12 cellular contexts compared by ENCODE assay signal in genomic region chr2:171346723-171347104, GRCh38.
DNase-seq lines count a peak whose midpoint lies in the region; ATAC-seq and TF ChIP-seq lines count a peak whose summit lies in the region.
"Had no signal": no experiment of that assay in that cellular context is flagged by ENCODE, and none has a peak within 500 bp of the region (broad histone marks: within the 10 kb centered on the region; RNA-seq: fewer than 3 reads in every experiment).

No MANE protein-coding gene starts in this region.

- POLR2A ChIA-PET in Panc1 (lab: Charles Lee), result no interaction called here

- TF ChIP-seq CTCF in Panc1 (IDR thresholded peaks at IDR 0.05), result no peak
- TF ChIP-seq CTCF in thoracic aorta (IDR thresholded peaks at IDR 0.05), result no peak

- H3K9me3 ChIP-seq in Panc1 (ENCODE audit: control insufficient read depth, insufficient read depth, low read depth, low read length) (no peaks in the 10 kb centered on the region), thoracic aorta (no peaks in the 10 kb centered on the region)
- H3K9me3 ChIP-seq: adrenal gland had no signal

- no TSS peak for BruUV-seq in Panc1 (replicated peaks; lab: Mats Ljungman, UMichigan)

- intact Hi-C loops in Panc1 (cut with micrococcal nuclease; ENCODE audit: unreplicated experiment), result no loop called here
- intact Hi-C loops in left colon (cut with DNase I, micrococcal nuclease), result no loop called here

- H3K9me3 Mint-ChIP-seq in activated naive CD8-positive, alpha-beta T cell (ENCODE audit: low read depth), result no peaks in the 10 kb centered on the region
- peaks cover 7% of the 10 kb centered on the region for H3K9me3 Mint-ChIP-seq in activated naive CD8-positive, alpha-beta T cell treated with anti-CD3 and anti-CD28 coated beads for 36 hours

- H3K27me3 Mint-ChIP-seq in activated naive CD8-positive, alpha-beta T cell, result no peaks in the 10 kb centered on the region
- H3K27me3 Mint-ChIP-seq in activated naive CD8-positive, alpha-beta T cell treated with anti-CD3 and anti-CD28 coated beads for 36 hours, result no peaks in the 10 kb centered on the region
- H3K27me3 Mint-ChIP-seq: naive thymus-derived CD4-positive, alpha-beta T cell had no signal

- peak overlapping the region; percentile 25; the same call in 1 of the 2 replicates for H3K27ac ChIP-seq in Panc1 (ENCODE audit: low read length)
- H3K27ac ChIP-seq in thoracic aorta, result peak overlapping the region; percentile 62 to 66

- CTCF ChIA-PET in Panc1 (lab: Charles Lee), result no interaction called here

- H3K4me3 Mint-ChIP-seq in activated naive CD8-positive, alpha-beta T cell, result no peak overlapping the region
- H3K4me3 Mint-ChIP-seq in activated naive CD8-positive, alpha-beta T cell treated with anti-CD3 and anti-CD28 coated beads for 36 hours, result no peak overlapping the region
- H3K4me3 Mint-ChIP-seq: naive thymus-derived CD4-positive, alpha-beta T cell had no signal

- in situ Hi-C loops in Panc1 (cut with HindIII; ENCODE audit: low pct_unique_long_range_greater_than_20kb, low sequenced_read_pairs), result no loop called here

- H3K4me3 ChIP-seq in Panc1 (ENCODE audit: low read depth in 2 of 2, low read length in 2 of 2) (no peak overlapping the region), thoracic aorta (no peak overlapping the region)
- H3K4me3 ChIP-seq: adrenal gland, skin epidermis had no signal

- H3K27me3 ChIP-seq in Panc1 (ENCODE audit: control insufficient read depth, insufficient read depth, low read length) (no peaks in the 10 kb centered on the region), thoracic aorta (replicated peaks; ENCODE audit: insufficient read depth) (no peaks in the 10 kb centered on the region)
- H3K27me3 ChIP-seq: adrenal gland had no signal

- peak overlapping the region; percentile 55 for H3K27ac Mint-ChIP-seq in activated naive CD8-positive, alpha-beta T cell
- H3K27ac Mint-ChIP-seq in activated naive CD8-positive, alpha-beta T cell treated with anti-CD3 and anti-CD28 coated beads for 36 hours, result no peak overlapping the region

- H3K4me1 Mint-ChIP-seq in activated naive CD8-positive, alpha-beta T cell (ENCODE audit: low read depth), result peaks cover 11% of the 10 kb centered on the region
- peaks cover 21% of the 10 kb centered on the region for H3K4me1 Mint-ChIP-seq in activated naive CD8-positive, alpha-beta T cell treated with anti-CD3 and anti-CD28 coated beads for 36 hours

- peaks cover 2% of the 10 kb centered on the region for H3K36me3 Mint-ChIP-seq in activated naive CD8-positive, alpha-beta T cell
- H3K36me3 Mint-ChIP-seq in activated naive CD8-positive, alpha-beta T cell treated with anti-CD3 and anti-CD28 coated beads for 36 hours, result peaks cover 11% of the 10 kb centered on the region

- H3K4me1 ChIP-seq in Panc1 (ENCODE audit: control insufficient read depth, insufficient read depth, low read length) (peaks cover 18% of the 10 kb centered on the region), thoracic aorta (ENCODE audit: control insufficient read depth in 1 of 2, low read depth in 2 of 2) (peaks cover 17 to 24% of the 10 kb centered on the region in 2 donors)

- no peak for DNase-seq in activated naive CD8-positive, alpha-beta T cell treated with anti-CD3 and anti-CD28 coated beads for 36 hours
- no peak for DNase-seq in Panc1 (ENCODE audit: low read depth, low spot score)
- no peak for DNase-seq in left colon
- no peak for DNase-seq in thoracic aorta (ENCODE audit: low spot score)
- DNase-seq in T-helper 9 cell, result no peak
- no peak for DNase-seq in NK-92 treated with Interleukin-12 subunit alpha and Interleukin-12 subunit beta, amount 100 ng/mL, for 24 hours (lab: John Stamatoyannopoulos, UW)
- DNase-seq in NCI-H2196 treated with DMSO at 0.1 percent for 48 hours (lab: John Stamatoyannopoulos, UW; ENCODE audit: unreplicated experiment), result no peak
- DNase-seq: DMS153; naive thymus-derived CD4-positive, alpha-beta T cell had no signal

- H3K36me3 ChIP-seq in Panc1 (ENCODE audit: control insufficient read depth, insufficient read depth, low read length) (no peaks in the 10 kb centered on the region), thoracic aorta (no peaks in the 10 kb centered on the region)
- H3K36me3 ChIP-seq: adrenal gland had no signal

- peak; percentile 59; the same call in 1 of the 2 replicates for ATAC-seq in Panc1
- ATAC-seq in left colon, result peak; percentile 51
- no peak for ATAC-seq in thoracic aorta (ENCODE audit: insufficient number of reproducible peaks, low FRiP score, low read depth)
- ATAC-seq: naive thymus-derived CD4-positive, alpha-beta T cell had no signal
